9 cellular contexts compared by ENCODE assay signal in genomic region chr7:74454948-74455804, GRCh38. TPM values are rescaled to one million over a fixed set of nuclear protein-coding genes. Genes with fewer than 3 reads are reported as not detected.
DNase-seq lines count a peak whose midpoint lies in the region; ATAC-seq, FAIRE-seq and TF ChIP-seq lines count a peak whose summit lies in the region.
"Had no signal": no experiment of that assay in that cellular context is flagged by ENCODE, and none has a peak within 500 bp of the region (broad histone marks: within the 10 kb centered on the region; RNA-seq: fewer than 3 reads in every experiment).

No MANE protein-coding gene starts in this region.

- no peak for TF ChIP-seq POLR2A in A549 (IDR thresholded peaks at IDR 0.05; ENCODE audit: low read length)

- 72% methylated on average over 15 of the region's 24 CpGs for WGBS in A549 (ENCODE audit: missing lambda C conversion rate)
- WGBS in ectodermal cell, 2 experiments, result 72 to 76% methylated on average over 24 of the region's 24 CpGs

- H3K27ac ChIP-seq in A549 (peak overlapping the region; percentile 96 to 98), ectodermal cell (ENCODE audit: insufficient read depth, low read depth, low read length, poor library complexity, severe bottlenecking) (peak overlapping the region; percentile 17)

- H3K4me2 ChIP-seq in A549, result peak overlapping the region; percentile 99

- FAIRE-seq in A549 (lab: Jason Lieb, UNC), result no peak

- CTCF ChIA-PET in A549 (lab: Yijun Ruan, JAX), result interaction anchor here (0.6 to 1.4 kb wide), 5 partner anchors 17 to 602 kb away, joined by 3 to 5 read pairs (median 3); no protein-coding TSS in a partner anchor

- 0 out of 3 replicates have a peak, but pooled peaks cover 5% of the 10 kb centered on the region for H3K9me3 ChIP-seq in A549
- H3K9me3 ChIP-seq in ectodermal cell (ENCODE audit: control insufficient read depth, low read length), result no peaks in the 10 kb centered on the region

- POLR2A ChIA-PET in A549 (lab: Yijun Ruan, JAX), result no interaction called here

- no peak for TF ChIP-seq RAD21 in A549 (conservative IDR thresholded peaks at IDR 0.05 in 1 of 2, IDR thresholded peaks at IDR 0.05 in 1 of 2)

- ATAC-seq in A549, result peak in 1 of 2 experiments; percentile 18; a peak in 3 of 6 replicates
- no peak for ATAC-seq in HG03565 (IDR thresholded peaks at IDR 0.05; ENCODE audit: unreplicated experiment)

- peak overlapping the region; percentile 92 for H3K4me3 ChIP-seq in A549
- H3K4me3 ChIP-seq in LNCaP clone FGC (ENCODE audit: low read depth, low read length), result peak overlapping the region; percentile 79
- peak overlapping the region; percentile 68 for H3K4me3 ChIP-seq in ectodermal cell (ENCODE audit: insufficient read depth, low read depth, low read length)

- no peak for TF ChIP-seq CTCF in A549 (IDR thresholded peaks at IDR 0.05)
- no peak for TF ChIP-seq CTCF in LNCaP clone FGC (IDR thresholded peaks at IDR 0.05; ENCODE audit: control insufficient read depth, extremely low read depth, insufficient read depth)

- DNase-seq in A549 (ENCODE audit: low read depth in 1 of 2, low spot score in 1 of 2), result no peak
- peak; percentile 72 for DNase-seq in LNCaP clone FGC (ENCODE audit: low read depth)
- DNase-seq in mucosa of gallbladder (ENCODE audit: low spot score), result peak; percentile 69
- DNase-seq in activated CD4-positive, CD25-positive, alpha-beta regulatory T cell (lab: John Stamatoyannopoulos, UW), result no peak
- no peak for DNase-seq in NCI-H524 (lab: John Stamatoyannopoulos, UW)
- no peak for DNase-seq in NCI-H774 (lab: John Stamatoyannopoulos, UW)
- DNase-seq: SHP77 had no signal

- H3K27me3 ChIP-seq in ectodermal cell (ENCODE audit: control insufficient read depth, insufficient read depth, low read length, poor library complexity, severe bottlenecking), result no peaks in the 10 kb centered on the region

- H3K36me3 ChIP-seq in ectodermal cell (ENCODE audit: control insufficient read depth, insufficient read depth, low read length), result no peaks in the 10 kb centered on the region

- H3K4me1 ChIP-seq in A549 (peaks cover 18% of the 10 kb centered on the region), ectodermal cell (ENCODE audit: control insufficient read depth, insufficient read depth, low read length) (no peaks in the 10 kb centered on the region)

- TF ChIP-seq EP300 in A549 (IDR thresholded peaks at IDR 0.05), result no peak

TF ChIP-seq in A549, 52 proteins besides CTCF, POLR2A, EP300 and RAD21:
- TF ChIP-seq EHMT2 (IDR thresholded peaks at IDR 0.05; ENCODE audit: low read depth), result no peak

RNA-seq across cellular contexts. Expression of gene GTF2IRD1, which starts 1.5 kb away (rescaled TPM):
- polyA plus RNA-seq in A549 (2011; rRNA removed) (20.5 and 23.2 TPM in 2 replicates), A549 (2017; fragmentation: RNase III; extraction: RNeasy Plus Mini Kit Qiagen cat#74134 plus additional on column Dnase treatment) (19.9 to 21.7 TPM (median 21.5 TPM) in 3 replicates)
- polyA plus RNA-seq in A549 (2012; cell fraction: cytosol; rRNA removed), result 19.0 and 21.6 TPM in 2 replicates
- 21.1 and 26.9 TPM in 2 replicates for polyA plus RNA-seq in A549 (2012; cell fraction: nucleus; rRNA removed)
- polyA minus RNA-seq in A549 (2011; rRNA and poly(A)+ RNA removed), result 16.4 and 25.3 TPM in 2 replicates
- 86.9 TPM for polyA plus RNA-seq in ectodermal cell (2013, experiment 1 of 4)
- polyA plus RNA-seq in ectodermal cell (2013, experiment 2 of 4), result 89.2 TPM
- 65.6 TPM for polyA plus RNA-seq in ectodermal cell (2013, experiment 3 of 4)
- 57.9 TPM for polyA plus RNA-seq in ectodermal cell (2013, experiment 4 of 4)
- 28.9 TPM for total RNA-seq in mucosa of gallbladder

Comparison
In these comparisons a context has a peak if more than half of its experiments do, and no peak if none do; other contexts are left out.
1. DNase-seq: peak in LNCaP clone FGC (single experiment) and mucosa of gallbladder (single experiment); none in A549 (0 of 2), activated CD4-positive, CD25-positive, alpha-beta regulatory T cell (0 of 4), NCI-H524 (0 of 2) and NCI-H774 (single experiment).
2. Peak in every context shown above with its lines, with median percentiles within 50 percentile points of each other: H3K4me3 ChIP-seq.